8 cellular contexts compared by ENCODE assay signal in genomic region chr17:37609170-37610040, GRCh38. TPM values are rescaled to one million over a fixed set of nuclear protein-coding genes. Genes with fewer than 3 reads are reported as not detected.
DNase-seq lines count a peak whose midpoint lies in the region; ATAC-seq and TF ChIP-seq lines count a peak whose summit lies in the region.

A gene with protein sequence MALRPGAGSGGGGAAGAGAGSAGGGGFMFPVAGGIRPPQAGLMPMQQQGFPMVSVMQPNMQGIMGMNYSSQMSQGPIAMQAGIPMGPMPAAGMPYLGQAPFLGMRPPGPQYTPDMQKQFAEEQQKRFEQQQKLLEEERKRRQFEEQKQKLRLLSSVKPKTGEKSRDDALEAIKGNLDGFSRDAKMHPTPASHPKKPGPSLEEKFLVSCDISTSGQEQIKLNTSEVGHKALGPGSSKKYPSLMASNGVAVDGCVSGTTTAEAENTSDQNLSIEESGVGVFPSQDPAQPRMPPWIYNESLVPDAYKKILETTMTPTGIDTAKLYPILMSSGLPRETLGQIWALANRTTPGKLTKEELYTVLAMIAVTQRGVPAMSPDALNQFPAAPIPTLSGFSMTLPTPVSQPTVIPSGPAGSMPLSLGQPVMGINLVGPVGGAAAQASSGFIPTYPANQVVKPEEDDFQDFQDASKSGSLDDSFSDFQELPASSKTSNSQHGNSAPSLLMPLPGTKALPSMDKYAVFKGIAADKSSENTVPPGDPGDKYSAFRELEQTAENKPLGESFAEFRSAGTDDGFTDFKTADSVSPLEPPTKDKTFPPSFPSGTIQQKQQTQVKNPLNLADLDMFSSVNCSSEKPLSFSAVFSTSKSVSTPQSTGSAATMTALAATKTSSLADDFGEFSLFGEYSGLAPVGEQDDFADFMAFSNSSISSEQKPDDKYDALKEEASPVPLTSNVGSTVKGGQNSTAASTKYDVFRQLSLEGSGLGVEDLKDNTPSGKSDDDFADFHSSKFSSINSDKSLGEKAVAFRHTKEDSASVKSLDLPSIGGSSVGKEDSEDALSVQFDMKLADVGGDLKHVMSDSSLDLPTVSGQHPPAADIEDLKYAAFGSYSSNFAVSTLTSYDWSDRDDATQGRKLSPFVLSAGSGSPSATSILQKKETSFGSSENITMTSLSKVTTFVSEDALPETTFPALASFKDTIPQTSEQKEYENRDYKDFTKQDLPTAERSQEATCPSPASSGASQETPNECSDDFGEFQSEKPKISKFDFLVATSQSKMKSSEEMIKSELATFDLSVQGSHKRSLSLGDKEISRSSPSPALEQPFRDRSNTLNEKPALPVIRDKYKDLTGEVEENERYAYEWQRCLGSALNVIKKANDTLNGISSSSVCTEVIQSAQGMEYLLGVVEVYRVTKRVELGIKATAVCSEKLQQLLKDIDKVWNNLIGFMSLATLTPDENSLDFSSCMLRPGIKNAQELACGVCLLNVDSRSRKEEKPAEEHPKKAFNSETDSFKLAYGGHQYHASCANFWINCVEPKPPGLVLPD (N-terminal part only) (minus strand): TSS chr17:37609418. CDS start chr17:37609355, 63 bp downstream.

- peak within 1 kb of the TSS; percentile 94 for H3K27ac Mint-ChIP-seq in mesothelial cell of epicardium

- H3K9ac ChIP-seq in HUES48 (ENCODE audit: low read depth, low read length) (peak within 1 kb of the TSS; percentile 75), NT2/D1 (ENCODE audit: insufficient read length, low read depth) (peak within 1 kb of the TSS; percentile 92)

- ATAC-seq in GM21390 (IDR thresholded peaks at IDR 0.05; ENCODE audit: unreplicated experiment): peak; percentile 76

- peak within 1 kb of the TSS; percentile 87 for H3K4me3 Mint-ChIP-seq in mesothelial cell of epicardium

- H3K36me3 Mint-ChIP-seq in mesothelial cell of epicardium: peaks cover 21% of the 10 kb centered on the region

- H3K4me1 ChIP-seq in HUES48 (ENCODE audit: control insufficient read depth, insufficient read depth, low read length) (peaks cover 21% of the 10 kb centered on the region), NT2/D1 (ENCODE audit: insufficient read depth, insufficient read length) (no peaks in the 10 kb centered on the region)

- no peak for TF ChIP-seq CTCF in mesothelial cell of epicardium (IDR thresholded peaks at IDR 0.05; ENCODE audit: unreplicated experiment)

- in situ Hi-C loops in Caki2 (cut with HindIII; ENCODE audit: low pct_unique_long_range_greater_than_20kb, low sequenced_read_pairs) (no loop called here), endometrial microvascular endothelial cells (cut with HindIII; ENCODE audit: inconsistent ontology term, low pct_unique_long_range_greater_than_20kb, low sequenced_read_pairs) (no loop called here)

- H3K27me3 ChIP-seq in HUES48 (ENCODE audit: control insufficient read depth, insufficient read depth, low read length) (no peaks in the 10 kb centered on the region), NT2/D1 (ENCODE audit: insufficient read depth, insufficient read length) (no peaks in the 10 kb centered on the region)

- H3K9me3 Mint-ChIP-seq in mesothelial cell of epicardium: peaks cover under 1% of the 10 kb centered on the region

- H3K4me1 Mint-ChIP-seq in mesothelial cell of epicardium: peaks cover 19% of the 10 kb centered on the region

- peak within 1 kb of the TSS; percentile 90 for H3K27ac ChIP-seq in HUES48 (ENCODE audit: low read depth, low read length)

- DNase-seq in Caki2 (ENCODE audit: low read depth) (peak; percentile 99), NT2/D1 (ENCODE audit: low read depth, low spot score) (peak; percentile 85), mesothelial cell of epicardium (ENCODE audit: low spot score in 2 of 2, unreplicated experiment in 2 of 2) (peak; percentile 92 to 96)
- peak; percentile 86 for DNase-seq in activated CD8-positive, alpha-beta memory T cell treated with anti-CD3 and anti-CD28 coated beads, Interleukin-2, amount 50 U/mL, for 1 hour (ENCODE audit: extremely low read depth)
- peak; percentile 94 to 95 for DNase-seq in stimulated activated CD8-positive, alpha-beta memory T cell treated with anti-CD3 and anti-CD28 coated beads, Interleukin-15, amount 100 ng/mL, for 48 hours (ENCODE audit: low read depth in 2 of 2)

- H3K36me3 ChIP-seq in HUES48 (ENCODE audit: control insufficient read depth, insufficient read depth, low read length): peaks cover 22% of the 10 kb centered on the region
- H3K36me3 ChIP-seq in NT2/D1 (ENCODE audit: insufficient read depth, insufficient read length, low read length): peaks cover 43% of the 10 kb centered on the region

- H3K27me3 Mint-ChIP-seq in mesothelial cell of epicardium (ENCODE audit: low read depth): no peaks in the 10 kb centered on the region

- no peaks in the 10 kb centered on the region for H3K9me3 ChIP-seq in HUES48 (ENCODE audit: control insufficient read depth, insufficient read depth, low read length)
- no peaks in the 10 kb centered on the region for H3K9me3 ChIP-seq in NT2/D1 (ENCODE audit: insufficient read depth, low read length)

- peak within 1 kb of the TSS; percentile 93 for H3K4me3 ChIP-seq in HUES48 (ENCODE audit: low read depth, low read length)
- peak within 1 kb of the TSS; percentile 82 for H3K4me3 ChIP-seq in NT2/D1 (ENCODE audit: insufficient read length, low read depth)

RNA-seq across cellular contexts. Expression of the gene that starts here (rescaled TPM):
- 3.9 and 6.8 TPM in 2 replicates for total RNA-seq in Caki2 (2014; rRNA removed; shearing (Covaris generic); ENCODE audit: low replicate concordance)
- total RNA-seq in endometrial microvascular endothelial cells (ENCODE audit: inconsistent ontology term) (27.9 TPM), mesothelial cell of epicardium (54.3 to 56.3 TPM (median 56.2 TPM) in 3 replicates)

Comparison
In these comparisons a context has a peak if more than half of its experiments do, and no peak if none do; other contexts are left out.
1. Peak in every context shown above with its lines: DNase-seq, ATAC-seq, H3K4me3 ChIP-seq and H3K27ac ChIP-seq.